ENCODE assay signal across 18 cellular contexts in the genomic region with DNA sequence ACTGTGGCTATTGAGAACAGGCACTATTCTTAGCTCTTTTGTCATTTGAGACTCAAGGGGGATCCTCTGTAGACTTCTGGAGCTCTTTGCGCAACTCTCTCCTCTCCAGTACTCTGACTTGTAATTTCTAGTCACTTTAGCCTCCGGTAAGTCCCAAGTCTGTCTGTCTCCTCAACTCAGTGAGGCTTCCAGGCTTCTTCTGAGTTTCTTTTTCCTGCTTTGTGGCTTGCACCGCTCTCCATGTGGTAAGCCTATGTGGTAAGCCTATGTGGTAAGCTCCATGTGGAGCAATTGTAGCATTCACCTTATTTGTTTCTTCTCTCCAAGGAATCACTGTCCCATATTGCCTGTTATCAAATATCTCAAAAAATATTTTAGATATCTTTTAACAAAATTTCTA. TPM values are rescaled to one million over a fixed set of nuclear protein-coding genes. Genes with fewer than 3 reads are reported as not detected.
A peak's percentile ranks its signal among the peaks of the same experiment; 100 is the strongest.
DNase-seq lines count a peak whose midpoint lies in the region; ATAC-seq and TF ChIP-seq lines count a peak whose summit lies in the region.
"Had no signal": no experiment of that assay in that cellular context is flagged by ENCODE, and none has a peak within 500 bp of the region (broad histone marks: within the 10 kb centered on the region; RNA-seq: fewer than 3 reads in every experiment).

No MANE protein-coding gene starts in this region.

- ATAC-seq in activated CD8-positive, alpha-beta T cell treated with anti-CD3 and anti-CD28 coated beads for 36 hours, result peak; percentile 37
- ATAC-seq in activated CD8-positive, alpha-beta T cell treated with anti-CD3 and anti-CD28 coated beads, Interleukin-2, amount 10 ng/mL, durations not matched to agents 7 days and 5 days, result no peak
- ATAC-seq in activated B cell treated with CpG ODN at 0.5 μM for 24 hours (ENCODE audit: low read depth), result no peak
- no peak for ATAC-seq in stimulated activated memory B cell treated with anti-CD40 and anti-IgM and Interleukin-4, amounts not matched to agents 10 μg/mL and 1 μg/mL and 100 μg/mL, for 72 hours

- CTCF ChIA-PET in activated CD8-positive, alpha-beta T cell treated with anti-CD3 and anti-CD28 coated beads for 36 hours (lab: Charles Lee), result no interaction called here
- CTCF ChIA-PET in activated CD8-positive, alpha-beta T cell treated with anti-CD3 and anti-CD28 coated beads, Interleukin-2, amount 10 ng/mL, durations not matched to agents 7 days and 5 days (lab: Charles Lee), result interaction anchor here (1.4 kb wide), 1 partner anchor 24 kb away, joined by 3 read pairs; no protein-coding TSS in a partner anchor
- CTCF ChIA-PET in activated B cell treated with CpG ODN at 0.5 μM for 24 hours (lab: Charles Lee), result no interaction called here

- DNase-seq in activated CD8-positive, alpha-beta T cell treated with anti-CD3 and anti-CD28 coated beads for 36 hours, result no peak
- DNase-seq in activated CD8-positive, alpha-beta T cell treated with anti-CD3 and anti-CD28 coated beads, Interleukin-2, amount 10 ng/mL, durations not matched to agents 7 days and 5 days, result no peak
- DNase-seq in Kasumi-1 (lab: John Stamatoyannopoulos, UW), result peak; percentile 10 to 25
- DNase-seq in activated B cell treated with CpG ODN at 0.5 μM for 24 hours, result no peak
- DNase-seq in NCI-H69 (lab: John Stamatoyannopoulos, UW), result no peak
- DNase-seq in kidney glomerular epithelial cell (lab: John Stamatoyannopoulos, UW), result no peak
- DNase-seq in activated T-cell treated with anti-CD3 and anti-CD28 coated beads, Interleukin-2, amount 50 U/mL, for 1 hour, result no peak
- DNase-seq: COR-L47, H7, KBM-7, NCI-H1105 treated with DMSO at 0.1 percent for 48 hours, NCI-H187, NCI-H446, NCI-H748 treated with DMSO at 0.1 percent for 48 hours, PC-9 had no signal

- peaks cover 41% of the 10 kb centered on the region for H3K4me1 Mint-ChIP-seq in activated CD8-positive, alpha-beta T cell treated with anti-CD3 and anti-CD28 coated beads for 36 hours (ENCODE audit: low read depth)
- H3K4me1 Mint-ChIP-seq in activated CD8-positive, alpha-beta T cell treated with anti-CD3 and anti-CD28 coated beads, Interleukin-2, amount 10 ng/mL, durations not matched to agents 7 days and 5 days (ENCODE audit: low read depth), result peaks cover 29% of the 10 kb centered on the region
- H3K4me1 Mint-ChIP-seq in activated B cell treated with CpG ODN at 0.5 μM for 24 hours, result peaks cover 76% of the 10 kb centered on the region
- H3K4me1 Mint-ChIP-seq in stimulated activated memory B cell treated with anti-CD40 and anti-IgM and Interleukin-4, amounts not matched to agents 10 μg/mL and 1 μg/mL and 100 μg/mL, for 72 hours, result peaks cover 60% of the 10 kb centered on the region

- H3K27me3 Mint-ChIP-seq in activated CD8-positive, alpha-beta T cell treated with anti-CD3 and anti-CD28 coated beads for 36 hours, result no peaks in the 10 kb centered on the region
- no peaks in the 10 kb centered on the region for H3K27me3 Mint-ChIP-seq in activated CD8-positive, alpha-beta T cell treated with anti-CD3 and anti-CD28 coated beads, Interleukin-2, amount 10 ng/mL, durations not matched to agents 7 days and 5 days (ENCODE audit: low read depth)
- H3K27me3 Mint-ChIP-seq in activated B cell treated with CpG ODN at 0.5 μM for 24 hours, result no peaks in the 10 kb centered on the region
- H3K27me3 Mint-ChIP-seq in stimulated activated memory B cell treated with anti-CD40 and anti-IgM and Interleukin-4, amounts not matched to agents 10 μg/mL and 1 μg/mL and 100 μg/mL, for 72 hours, result no peaks in the 10 kb centered on the region

- TF ChIP-seq CTCF in activated CD8-positive, alpha-beta T cell treated with anti-CD3 and anti-CD28 coated beads for 36 hours (IDR thresholded peaks at IDR 0.05), result no peak
- TF ChIP-seq CTCF in activated B cell treated with CpG ODN at 0.5 μM for 24 hours (IDR thresholded peaks at IDR 0.05), result no peak

- POLR2A ChIA-PET in activated CD8-positive, alpha-beta T cell treated with anti-CD3 and anti-CD28 coated beads for 36 hours (lab: Charles Lee), result interaction anchor here (1.2 to 1.9 kb wide), 3 partner anchors 11 to 19 kb away, joined by 5 read pairs; a partner anchor contains a TSS
- POLR2A ChIA-PET in activated CD8-positive, alpha-beta T cell treated with anti-CD3 and anti-CD28 coated beads, Interleukin-2, amount 10 ng/mL, durations not matched to agents 7 days and 5 days (lab: Charles Lee), result interaction anchor here (1.8 kb wide), 1 partner anchor 13 kb away, joined by 3 read pairs; no protein-coding TSS in a partner anchor
- POLR2A ChIA-PET in activated B cell treated with CpG ODN at 0.5 μM for 24 hours (lab: Charles Lee), result interaction anchor here (0.5 to 1.5 kb wide), 4 partner anchors 9 to 33 kb away, joined by 3 to 4 read pairs (median 3); no protein-coding TSS in a partner anchor

- no peak overlapping the region for H3K4me3 Mint-ChIP-seq in activated CD8-positive, alpha-beta T cell treated with anti-CD3 and anti-CD28 coated beads for 36 hours
- no peak overlapping the region for H3K4me3 Mint-ChIP-seq in activated CD8-positive, alpha-beta T cell treated with anti-CD3 and anti-CD28 coated beads, Interleukin-2, amount 10 ng/mL, durations not matched to agents 7 days and 5 days
- no peak overlapping the region for H3K4me3 Mint-ChIP-seq in activated B cell treated with CpG ODN at 0.5 μM for 24 hours
- H3K4me3 Mint-ChIP-seq in stimulated activated memory B cell treated with anti-CD40 and anti-IgM and Interleukin-4, amounts not matched to agents 10 μg/mL and 1 μg/mL and 100 μg/mL, for 72 hours, result no peak overlapping the region
- H3K4me3 Mint-ChIP-seq: CD14-positive monocyte had no signal

- H3K9me3 Mint-ChIP-seq in activated CD8-positive, alpha-beta T cell treated with anti-CD3 and anti-CD28 coated beads for 36 hours, result peaks cover 26% of the 10 kb centered on the region
- peaks cover 34% of the 10 kb centered on the region for H3K9me3 Mint-ChIP-seq in activated CD8-positive, alpha-beta T cell treated with anti-CD3 and anti-CD28 coated beads, Interleukin-2, amount 10 ng/mL, durations not matched to agents 7 days and 5 days (ENCODE audit: insufficient read depth)
- H3K9me3 Mint-ChIP-seq in activated B cell treated with CpG ODN at 0.5 μM for 24 hours, result peaks cover 19% of the 10 kb centered on the region
- peaks cover 17% of the 10 kb centered on the region for H3K9me3 Mint-ChIP-seq in stimulated activated memory B cell treated with anti-CD40 and anti-IgM and Interleukin-4, amounts not matched to agents 10 μg/mL and 1 μg/mL and 100 μg/mL, for 72 hours

- no peak overlapping the region for H3K27ac Mint-ChIP-seq in activated CD8-positive, alpha-beta T cell treated with anti-CD3 and anti-CD28 coated beads for 36 hours
- no peak overlapping the region for H3K27ac Mint-ChIP-seq in activated CD8-positive, alpha-beta T cell treated with anti-CD3 and anti-CD28 coated beads, Interleukin-2, amount 10 ng/mL, durations not matched to agents 7 days and 5 days
- H3K27ac Mint-ChIP-seq in activated B cell treated with CpG ODN at 0.5 μM for 24 hours, result peak overlapping the region; percentile 57
- peak overlapping the region; percentile 60 for H3K27ac Mint-ChIP-seq in stimulated activated memory B cell treated with anti-CD40 and anti-IgM and Interleukin-4, amounts not matched to agents 10 μg/mL and 1 μg/mL and 100 μg/mL, for 72 hours
- H3K27ac Mint-ChIP-seq: CD14-positive monocyte had no signal

- intact Hi-C loops in activated CD8-positive, alpha-beta T cell treated with anti-CD3 and anti-CD28 coated beads for 36 hours (cut with micrococcal nuclease), result no loop called here
- intact Hi-C loops in activated B cell treated with CpG ODN at 0.5 μM for 24 hours (cut with micrococcal nuclease), result no loop called here

- H3K36me3 Mint-ChIP-seq in activated CD8-positive, alpha-beta T cell treated with anti-CD3 and anti-CD28 coated beads for 36 hours (ENCODE audit: low read depth), result peaks cover 51% of the 10 kb centered on the region
- peaks cover 68% of the 10 kb centered on the region for H3K36me3 Mint-ChIP-seq in activated CD8-positive, alpha-beta T cell treated with anti-CD3 and anti-CD28 coated beads, Interleukin-2, amount 10 ng/mL, durations not matched to agents 7 days and 5 days (ENCODE audit: low read depth)
- H3K36me3 Mint-ChIP-seq in activated B cell treated with CpG ODN at 0.5 μM for 24 hours (ENCODE audit: low read depth), result peaks cover 60% of the 10 kb centered on the region
- peaks cover 56% of the 10 kb centered on the region for H3K36me3 Mint-ChIP-seq in stimulated activated memory B cell treated with anti-CD40 and anti-IgM and Interleukin-4, amounts not matched to agents 10 μg/mL and 1 μg/mL and 100 μg/mL, for 72 hours

RNA-seq across cellular contexts. Expression of a gene that starts 6.3 kb away (rescaled TPM):
- 10 to 100 TPM; 13.3 to 14.0 TPM for total RNA-seq in activated CD8-positive, alpha-beta T cell treated with anti-CD3 and anti-CD28 coated beads for 36 hours
- 10 to 100 TPM; 36.6 to 38.6 TPM for total RNA-seq in activated CD8-positive, alpha-beta T cell treated with anti-CD3 and anti-CD28 coated beads, Interleukin-2, amount 10 ng/mL, durations not matched to agents 7 days and 5 days
- 162 and 213 TPM in 2 replicates for total RNA-seq in activated B cell treated with CpG ODN at 0.5 μM for 24 hours
- total RNA-seq: H7, SK-MEL-5 had no signal

RNA-seq across cellular contexts. Expression of a gene that starts 19.6 kb away (rescaled TPM):
- total RNA-seq in activated CD8-positive, alpha-beta T cell treated with anti-CD3 and anti-CD28 coated beads for 36 hours, result 10 to 100 TPM; 22.1 to 25.9 TPM
- total RNA-seq in activated CD8-positive, alpha-beta T cell treated with anti-CD3 and anti-CD28 coated beads, Interleukin-2, amount 10 ng/mL, durations not matched to agents 7 days and 5 days, result 100 to 1,000 TPM; 124 to 127 TPM
- 73.8 and 76.5 TPM in 2 replicates for total RNA-seq in activated B cell treated with CpG ODN at 0.5 μM for 24 hours

RNA-seq across cellular contexts. Expression of a gene that starts 19.7 kb away (rescaled TPM):
- 10 to 100 TPM; 17.8 to 18.5 TPM for total RNA-seq in activated CD8-positive, alpha-beta T cell treated with anti-CD3 and anti-CD28 coated beads for 36 hours
- total RNA-seq in activated CD8-positive, alpha-beta T cell treated with anti-CD3 and anti-CD28 coated beads, Interleukin-2, amount 10 ng/mL, durations not matched to agents 7 days and 5 days, result 100 to 1,000 TPM; 115 to 118 TPM
- total RNA-seq in activated B cell treated with CpG ODN at 0.5 μM for 24 hours, result 45.9 and 50.8 TPM in 2 replicates

Comparison
In these comparisons a context has a peak if more than half of its experiments do, and no peak if none do; other contexts are left out.
1. DNase-seq: peak in Kasumi-1 (2 of 2); none in activated CD8-positive, alpha-beta T cell treated with anti-CD3 and anti-CD28 coated beads for 36 hours (single experiment), activated CD8-positive, alpha-beta T cell treated with anti-CD3 and anti-CD28 coated beads, Interleukin-2, amount 10 ng/mL, durations not matched to agents 7 days and 5 days (single experiment), activated B cell treated with CpG ODN at 0.5 μM for 24 hours (single experiment), NCI-H69 (single experiment), kidney glomerular epithelial cell (single experiment) and activated T-cell treated with anti-CD3 and anti-CD28 coated beads, Interleukin-2, amount 50 U/mL, for 1 hour (single experiment).
2. H3K27ac Mint-ChIP-seq: peak in activated B cell treated with CpG ODN at 0.5 μM for 24 hours (single experiment) and stimulated activated memory B cell treated with anti-CD40 and anti-IgM and Interleukin-4, amounts not matched to agents 10 μg/mL and 1 μg/mL and 100 μg/mL, for 72 hours (single experiment); none in activated CD8-positive, alpha-beta T cell treated with anti-CD3 and anti-CD28 coated beads for 36 hours (single experiment) and activated CD8-positive, alpha-beta T cell treated with anti-CD3 and anti-CD28 coated beads, Interleukin-2, amount 10 ng/mL, durations not matched to agents 7 days and 5 days (single experiment).